ENCODE assay signal across 8 cellular contexts in genomic region chr2:37156857-37157714, GRCh38.
DNase-seq lines count a peak whose midpoint lies in the region; ATAC-seq, FAIRE-seq and TF ChIP-seq lines count a peak whose summit lies in the region.

Gene EIF2AK2, minus strand, starts transcription at chr2:37156980. Its CDS starts 9,174 bp downstream, at chr2:37147806.

- H3F3A ChIP-seq in OCI-LY1 (ENCODE audit: insufficient read depth, low read length), result no peaks in the 10 kb centered on the region

- peak; percentile 89 for ATAC-seq in GM21515 (IDR thresholded peaks at IDR 0.05; ENCODE audit: unreplicated experiment)

- H3K36me3 ChIP-seq in OCI-LY1 (ENCODE audit: insufficient read depth, low read length), result peaks cover 12% of the 10 kb centered on the region

- H3K79me2 ChIP-seq in OCI-LY1 (ENCODE audit: insufficient read depth, low read length), result peaks cover 20% of the 10 kb centered on the region

- H4K20me1 ChIP-seq in OCI-LY1 (ENCODE audit: insufficient read depth, low read length), result no peaks in the 10 kb centered on the region

- H3K4me2 ChIP-seq in OCI-LY1 (ENCODE audit: low read length), result peak within 1 kb of the TSS; percentile 83

- DNase-seq in D721Med (ENCODE audit: insufficient read length, low spot score) (peak; percentile 79), HuH-7 (ENCODE audit: low spot score) (peak; percentile 93), epidermal melanocyte (ENCODE audit: insufficient read length, low spot score) (peak; percentile 95), middle frontal gyrus (ENCODE audit: extremely low spot score, low spot score) (peak; percentile 40)
- peak; percentile 86 for DNase-seq in activated CD8-positive, alpha-beta memory T cell treated with anti-CD3 and anti-CD28 coated beads, Interleukin-2, amount 50 U/mL, for 48 hours
- peak; percentile 58 to 78 for DNase-seq in stimulated activated CD8-positive, alpha-beta memory T cell treated with anti-CD3 and anti-CD28 coated beads, Interleukin-2, amount 100 ng/mL, for 1 hour (ENCODE audit: low read depth in 2 of 2)

- H3K9me3 ChIP-seq in OCI-LY1 (ENCODE audit: low read length), result no peaks in the 10 kb centered on the region

- H3K4me3 ChIP-seq in OCI-LY1 (ENCODE audit: low read depth, low read length, poor library complexity, severe bottlenecking), result peak within 1 kb of the TSS; percentile 88

- H3K27ac ChIP-seq in OCI-LY1 (ENCODE audit: low read depth, low read length, poor library complexity, severe bottlenecking), result peak within 1 kb of the TSS; percentile 48

- H3K9me2 ChIP-seq in OCI-LY1 (ENCODE audit: low read depth, low read length), result no peaks in the 10 kb centered on the region

- TF ChIP-seq CTCF in D721Med (IDR thresholded peaks at IDR 0.05; ENCODE audit: insufficient read depth, missing control alignments) (no peak), OCI-LY1 (IDR thresholded peaks at IDR 0.05; ENCODE audit: low read length) (no peak)

- no peaks in the 10 kb centered on the region for H3K27me3 ChIP-seq in OCI-LY1 (ENCODE audit: insufficient read depth, low read length)

- H3K4me1 ChIP-seq in OCI-LY1 (ENCODE audit: insufficient read depth, low read length, severe bottlenecking), result peaks cover 26% of the 10 kb centered on the region

- peak within 1 kb of the TSS; percentile 71; the same call in 1 of the 2 replicates for H2AFZ ChIP-seq in OCI-LY1 (ENCODE audit: low read length)

- peak within 1 kb of the TSS; percentile 91 for H3K9ac ChIP-seq in OCI-LY1 (ENCODE audit: low read length)

- no peak for FAIRE-seq in D721Med (lab: Jason Lieb, UNC)

Comparison
In these comparisons a context has a peak if more than half of its experiments do, and no peak if none do; other contexts are left out.
1. Peak in every context shown above with its lines: DNase-seq, ATAC-seq, H3K4me3 ChIP-seq and H3K27ac ChIP-seq.
2. DNase-seq: peak in every context shown above with its lines; median percentile 95 in epidermal melanocyte; 93 in HuH-7; 86 in activated CD8-positive, alpha-beta memory T cell treated with anti-CD3 and anti-CD28 coated beads, Interleukin-2, amount 50 U/mL, for 48 hours; 79 in D721Med; 68 in stimulated activated CD8-positive, alpha-beta memory T cell treated with anti-CD3 and anti-CD28 coated beads, Interleukin-2, amount 100 ng/mL, for 1 hour; 40 in middle frontal gyrus.